ENCODE assay signal across 11 cellular contexts in the genomic region with DNA sequence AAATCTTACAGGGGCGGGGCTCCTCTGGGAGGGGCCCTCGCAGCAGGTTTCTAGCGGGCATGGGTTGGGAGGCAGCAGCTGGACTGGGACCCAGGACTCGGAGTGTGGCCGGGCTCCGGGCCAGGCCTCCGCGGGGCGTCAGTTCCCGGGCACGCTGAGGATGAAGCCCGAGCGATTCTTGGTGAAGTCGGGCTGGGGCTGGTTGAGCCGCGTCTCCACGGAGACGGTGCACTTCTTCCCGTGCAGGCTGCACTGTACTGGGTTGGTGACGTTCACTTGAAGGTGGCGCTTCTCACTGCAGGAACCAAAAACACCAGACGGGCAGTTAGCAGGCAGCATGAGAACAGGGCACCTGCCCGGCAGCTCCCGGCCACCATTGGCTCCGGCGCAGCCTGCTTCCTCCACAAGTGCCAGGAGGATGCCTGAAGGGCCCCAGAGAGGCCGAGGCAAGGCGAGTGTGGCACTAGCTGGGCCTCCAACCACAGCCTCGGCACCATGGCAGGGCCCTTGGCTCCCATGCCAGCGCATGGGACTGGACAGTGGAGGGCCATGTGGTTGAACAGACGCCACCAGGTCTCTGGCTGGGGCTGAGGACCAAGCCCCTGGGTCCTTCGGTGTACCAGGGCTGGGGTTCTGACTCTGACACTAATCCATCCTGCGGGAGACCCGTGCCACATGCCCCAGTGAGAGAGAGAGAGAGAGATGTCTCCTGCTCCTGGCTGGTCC. TPM values are rescaled to one million over a fixed set of nuclear protein-coding genes. Genes with fewer than 3 reads are reported as not detected.
DNase-seq lines count a peak whose midpoint lies in the region; ATAC-seq and TF ChIP-seq lines count a peak whose summit lies in the region.
"Had no signal": no experiment of that assay in that cellular context is flagged by ENCODE, and none has a peak within 500 bp of the region (broad histone marks: within the 10 kb centered on the region; RNA-seq: fewer than 3 reads in every experiment).

No MANE protein-coding gene starts in this region.

- ATAC-seq in Right ventricle myocardium inferior (no peak), thoracic aorta (ENCODE audit: insufficient number of reproducible peaks, low FRiP score, low read depth) (no peak), HG03039 (IDR thresholded peaks at IDR 0.05; ENCODE audit: unreplicated experiment) (no peak), HG02588 (IDR thresholded peaks at IDR 0.05; ENCODE audit: unreplicated experiment) (no peak)
- ATAC-seq: left lung had no signal

- no peaks in the 10 kb centered on the region for H3K36me3 ChIP-seq in cardiac muscle cell
- H3K36me3 ChIP-seq in thoracic aorta, result peaks cover 10% of the 10 kb centered on the region

- TF ChIP-seq CTCF in cardiac muscle cell (IDR thresholded peaks at IDR 0.05; ENCODE audit: low read depth, low read length), result no peak
- no peak for TF ChIP-seq CTCF in thoracic aorta (IDR thresholded peaks at IDR 0.05)

- DNase-seq in cardiac muscle cell (ENCODE audit: low read depth in 1 of 2, low spot score in 1 of 2) (no peak), Right ventricle myocardium inferior (ENCODE audit: missing footprints) (no peak), NCI-H510A (lab: John Stamatoyannopoulos, UW) (peak; percentile 28), cerebellar nuclear complex (lab: John Stamatoyannopoulos, UW) (peak; percentile 63 to 81), thoracic aorta (ENCODE audit: low spot score) (no peak)
- DNase-seq in activated CD4-positive, alpha-beta T cell treated with anti-CD3 and anti-CD28 coated beads, Interleukin-2, amount 50 U/mL, for 4 hours, result no peak
- DNase-seq: activated CD4-positive, CD25-positive, alpha-beta regulatory T cell; stimulated activated naive B cell treated with anti-CD40 and anti-IgM and Interleukin-4, amounts not matched to agents 10 μg/mL and 1 μg/mL and 100 μg/mL, for 72 hours had no signal

- no peaks in the 10 kb centered on the region for H3K27me3 ChIP-seq in cardiac muscle cell
- H3K27me3 ChIP-seq in thoracic aorta (replicated peaks; ENCODE audit: insufficient read depth), result no peaks in the 10 kb centered on the region
- H3K27me3 ChIP-seq: left lung had no signal

- H3K27ac ChIP-seq in cardiac muscle cell (peak overlapping the region; percentile 81), thoracic aorta (peak overlapping the region; percentile 90 to 94)
- H3K27ac ChIP-seq: left lung had no signal

- H3K4me3 ChIP-seq in cardiac muscle cell (no peak overlapping the region), thoracic aorta (peak overlapping the region; percentile 56)
- H3K4me3 ChIP-seq: left lung had no signal

- no peaks in the 10 kb centered on the region for H3K9me3 ChIP-seq in cardiac muscle cell (ENCODE audit: low read depth)
- H3K9me3 ChIP-seq in thoracic aorta, result no peaks in the 10 kb centered on the region
- H3K9me3 ChIP-seq: left lung had no signal

- peaks cover 27% of the 10 kb centered on the region for H3K4me1 ChIP-seq in cardiac muscle cell (ENCODE audit: low read depth)
- peaks cover 30 to 44% of the 10 kb centered on the region in 2 donors for H3K4me1 ChIP-seq in thoracic aorta (ENCODE audit: control insufficient read depth in 1 of 2, low read depth in 2 of 2)

- intact Hi-C loops in Right ventricle myocardium inferior (cut with DNase I), result loop anchor here (5.0 kb wide), 1 partner anchor 113 kb away; no protein-coding TSS in a partner anchor

RNA-seq across cellular contexts. Expression of gene CDK5R1, which starts 8.0 kb away (rescaled TPM):
- 1.7 and 3.5 TPM in 2 replicates for total RNA-seq in cardiac muscle cell
- polyA plus RNA-seq in cardiac muscle cell, result 1.2 and 2.5 TPM in 2 replicates
- total RNA-seq in Right ventricle myocardium inferior, result 1.3 TPM
- total RNA-seq in thoracic aorta, result 1 to 10 TPM; 1.1 to 2.6 TPM

RNA-seq across cellular contexts. Expression of gene PSMD11, which starts 50.5 kb away (rescaled TPM):
- total RNA-seq in cardiac muscle cell, result 28.7 and 42.8 TPM in 2 replicates
- polyA plus RNA-seq in cardiac muscle cell, result 143 and 145 TPM in 2 replicates
- total RNA-seq in Right ventricle myocardium inferior, result 57.0 TPM
- 10 to 100 TPM; 42.0 to 51.9 TPM for total RNA-seq in thoracic aorta

Comparison
In these comparisons a context has a peak if more than half of its experiments do, and no peak if none do; other contexts are left out.
1. DNase-seq: peak in NCI-H510A (single experiment) and cerebellar nuclear complex (2 of 2); none in cardiac muscle cell (0 of 2), Right ventricle myocardium inferior (single experiment), thoracic aorta (single experiment) and activated CD4-positive, alpha-beta T cell treated with anti-CD3 and anti-CD28 coated beads, Interleukin-2, amount 50 U/mL, for 4 hours (0 of 2).